8 cellular contexts compared by ENCODE assay signal in genomic region chr5:140564196-140565023, GRCh38. TPM values are rescaled to one million over a fixed set of nuclear protein-coding genes. Genes with fewer than 3 reads are reported as not detected.
DNase-seq lines count a peak whose midpoint lies in the region; ATAC-seq, FAIRE-seq and TF ChIP-seq lines count a peak whose summit lies in the region.

APBB3 (minus strand) TSS chr5:140564598; CDS start chr5:140564245, 353 bp downstream.
SLC35A4 (plus strand) TSS chr5:140564828; CDS start chr5:140567170, 2,342 bp downstream.

- H3K4me3 ChIP-seq in AG10803 (ENCODE audit: low read length) = peak within 1 kb of the TSS; percentile 98
- peak within 1 kb of the TSS; percentile 92 to 95 for H3K4me3 ChIP-seq in kidney (ENCODE audit: low read length in 2 of 2)

- FAIRE-seq in kidney (lab: Jason Lieb, UNC) = peak; percentile 66

- peaks cover 44% of the 10 kb centered on the region for H3K4me1 Mint-ChIP-seq in chondrocyte (ENCODE audit: low read depth)

- peaks cover 13 to 19% of the 10 kb centered on the region in 2 donors for H3K36me3 ChIP-seq in kidney (ENCODE audit: control insufficient read depth in 1 of 2, insufficient read depth in 2 of 2, low read length in 2 of 2)

- no peaks in the 10 kb centered on the region for H3K9me3 Mint-ChIP-seq in chondrocyte (ENCODE audit: low read depth)

- peak within 1 kb of the TSS; percentile 95 for H3K4me3 Mint-ChIP-seq in chondrocyte (ENCODE audit: unreplicated experiment)

- DNase-seq in AG10803 (ENCODE audit: low read depth) (peak; percentile 99), NCI-H510A treated with DMSO at 0.1 percent for 48 hours (lab: John Stamatoyannopoulos, UW) (peak; percentile 78), chondrocyte (ENCODE audit: low spot score) (peak; percentile 99), kidney (peak; percentile 99)
- DNase-seq in activated CD4-positive, alpha-beta T cell treated with anti-CD3 and anti-CD28 coated beads for 24 hours (ENCODE audit: low read depth in 2 of 2) = peak; percentile 89 to 90
- DNase-seq in stimulated activated CD4-positive, alpha-beta T cell treated with anti-CD3 and anti-CD28 coated beads, Interleukin-15, amount 100 ng/mL, for 24 hours = peak; percentile 96

- peak; percentile 86 for ATAC-seq in GM19043 (IDR thresholded peaks at IDR 0.05; ENCODE audit: low read depth, unreplicated experiment)
- ATAC-seq in HG03432 (IDR thresholded peaks at IDR 0.05; ENCODE audit: unreplicated experiment) = peak; percentile 89

- H3K27me3 Mint-ChIP-seq in chondrocyte (ENCODE audit: low read depth) = no peaks in the 10 kb centered on the region

- H3K36me3 Mint-ChIP-seq in chondrocyte (ENCODE audit: low read depth) = peaks cover 18% of the 10 kb centered on the region

- intact Hi-C loops in kidney (cut with DNase I) = no loop called here

- H3K9ac ChIP-seq in kidney (ENCODE audit: low read length in 2 of 2) = peak within 1 kb of the TSS; percentile 84 to 97

- H3K27ac ChIP-seq in kidney (ENCODE audit: low read depth in 2 of 2, low read length in 2 of 2) = peak within 1 kb of the TSS; percentile 97 to 98

- TF ChIP-seq CTCF in AG10803 (conservative IDR thresholded peaks at IDR 0.05; ENCODE audit: low read length) = no peak
- TF ChIP-seq CTCF in chondrocyte (IDR thresholded peaks at IDR 0.05) = no peak
- TF ChIP-seq CTCF in kidney (IDR thresholded peaks at IDR 0.05; ENCODE audit: borderline replicate concordance, extremely low read depth, insufficient read depth) = no peak

- no peaks in the 10 kb centered on the region for H3K9me3 ChIP-seq in kidney (ENCODE audit: control insufficient read depth in 1 of 2, low read length in 2 of 2)

- peak within 1 kb of the TSS; percentile 97 for H3K27ac Mint-ChIP-seq in chondrocyte (ENCODE audit: unreplicated experiment)

- H3K4me1 ChIP-seq in kidney (ENCODE audit: control insufficient read depth in 1 of 2, insufficient read depth in 1 of 2, low read depth in 1 of 2, low read length in 2 of 2) = peaks cover 17 to 31% of the 10 kb centered on the region in 2 donors

RNA-seq across cellular contexts. Expression of gene APBB3, which starts in this region (rescaled TPM):
- 39.0 to 47.0 TPM (median 42.3 TPM) in 3 replicates for total RNA-seq in chondrocyte
- 33.9 TPM for total RNA-seq in kidney
- polyA plus RNA-seq in kidney (ENCODE audit: insufficient read depth, low read depth, low replicate concordance) = 19.6 TPM

RNA-seq across cellular contexts. Expression of gene SLC35A4, which starts in this region (rescaled TPM):
- 74.3 to 99.4 TPM (median 79.2 TPM) in 3 replicates for total RNA-seq in chondrocyte
- total RNA-seq in kidney = 89.9 TPM
- polyA plus RNA-seq in kidney (ENCODE audit: insufficient read depth, low read depth, low replicate concordance) = 71.2 TPM

Comparison
In these comparisons a context has a peak if more than half of its experiments do, and no peak if none do; other contexts are left out.
1. Peak in every context shown above with its lines: DNase-seq, ATAC-seq, H3K4me3 ChIP-seq and H3K27ac ChIP-seq.